ENCODE assay signal across 8 cellular contexts in the genomic region with DNA sequence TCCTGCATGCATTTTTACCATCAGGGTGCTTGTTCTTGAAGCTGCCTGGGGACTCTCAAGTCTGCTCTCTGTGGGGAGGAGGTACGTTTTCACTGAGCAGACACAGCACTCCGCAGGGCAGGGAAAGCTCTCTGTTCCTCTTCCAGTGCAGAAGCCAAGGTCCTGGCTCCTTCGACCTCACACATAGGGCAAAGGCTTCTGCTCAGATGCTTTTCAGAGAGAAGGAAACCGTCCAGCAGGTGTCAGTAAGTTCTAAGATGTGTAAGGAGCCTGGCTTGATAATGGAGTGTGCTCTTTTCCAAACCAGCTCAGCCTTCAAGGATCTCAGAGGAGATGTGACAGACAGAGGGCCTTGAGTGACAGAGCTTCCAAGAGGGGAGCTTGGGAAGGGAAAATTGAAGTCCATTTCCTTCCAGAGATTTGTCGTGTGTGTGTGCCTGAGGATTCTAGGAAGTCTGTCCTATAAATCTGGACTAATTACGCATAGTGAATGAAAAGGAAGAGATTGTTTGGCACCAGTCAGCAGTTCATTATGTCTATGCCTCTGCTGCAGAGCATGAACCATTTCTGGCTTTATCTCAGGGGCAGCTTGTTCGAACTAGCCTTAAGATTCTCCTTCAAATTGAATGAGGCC.
DNase-seq lines count a peak whose midpoint lies in the region; ATAC-seq, FAIRE-seq and TF ChIP-seq lines count a peak whose summit lies in the region.

No MANE protein-coding gene starts in this region.

- no peaks in the 10 kb centered on the region for H3K9me3 ChIP-seq in HepG2 (ENCODE audit: low read length)

- H3K27me3 Mint-ChIP-seq in activated CD4-positive, alpha-beta memory T cell treated with anti-CD3 and anti-CD28 coated beads, Interleukin-2, amount 10 ng/mL, durations not matched to agents 7 days and 5 days, result peaks cover 18% of the 10 kb centered on the region

- CTCF ChIA-PET in HepG2 (lab: Yijun Ruan, JAX; ENCODE audit: low intra/inter-chr PET ratio, low total read pairs), result interaction anchor here (1.2 to 1.6 kb wide), 3 partner anchors 10 to 720 kb away, joined by 4 to 7 read pairs (median 6); no protein-coding TSS in a partner anchor
- CTCF ChIA-PET in activated CD4-positive, alpha-beta memory T cell treated with anti-CD3 and anti-CD28 coated beads, Interleukin-2, amount 10 ng/mL, durations not matched to agents 7 days and 5 days (lab: Charles Lee), result interaction anchor here (0.9 to 5.1 kb wide), 6 partner anchors 11 to 720 kb away, joined by 3 to 38 read pairs (median 8); no protein-coding TSS in a partner anchor

- TF ChIP-seq CTCF in GM12875 (IDR thresholded peaks at IDR 0.05; ENCODE audit: borderline replicate concordance, insufficient read depth, low read depth, low read length) (peak; percentile 28; the same call in 1 of the 2 replicates), bronchial epithelial cell (IDR thresholded peaks at IDR 0.05; ENCODE audit: insufficient read depth, low read length, severe bottlenecking) (peak; percentile 70), HepG2 (CRISPR knock-in tag; IDR thresholded peaks at IDR 0.05) (peak; percentile 89)

- FAIRE-seq in bronchial epithelial cell (lab: Jason Lieb, UNC), result peak; percentile 18
- FAIRE-seq in HepG2 (lab: Jason Lieb, UNC), result peak; percentile 85

- H3K27me3 ChIP-seq in bronchial epithelial cell (ENCODE audit: control insufficient read depth, insufficient read depth, low read length) (no peaks in the 10 kb centered on the region), HepG2 (ENCODE audit: control insufficient read depth in 1 of 2, insufficient read depth in 2 of 2, low read length in 2 of 2) (peaks cover 0 to 17% of the 10 kb centered on the region in 2 experiments; a peak in 2 of 5 replicates)

- in situ Hi-C loops in HepG2 (cut with HindIII; ENCODE audit: extremely low pct_ligation_motif_present, low pct_unique_long_range_greater_than_20kb), result loop anchor here (5.0 kb wide), 1 partner anchor 713 kb away; no protein-coding TSS in a partner anchor

- H3K36me3 ChIP-seq in bronchial epithelial cell (ENCODE audit: control insufficient read depth, insufficient read depth, low read length) (no peaks in the 10 kb centered on the region), HepG2 (replicated peaks in 1 of 2; ENCODE audit: control insufficient read depth in 1 of 2, insufficient read depth in 2 of 2, low read length in 2 of 2) (no peaks in the 10 kb centered on the region)

- no peaks in the 10 kb centered on the region for H4K20me1 ChIP-seq in HepG2 (ENCODE audit: insufficient read depth, low read length)

- intact Hi-C loops in HepG2 (cut with micrococcal nuclease; ENCODE audit: unreplicated experiment), result loop anchor here (1.0 to 5.0 kb wide), 4 partner anchors 138 to 720 kb away; a partner anchor contains a TSS

- no peaks in the 10 kb centered on the region for H3K4me1 Mint-ChIP-seq in activated CD4-positive, alpha-beta memory T cell treated with anti-CD3 and anti-CD28 coated beads, Interleukin-2, amount 10 ng/mL, durations not matched to agents 7 days and 5 days

- 18% methylated on average over 7 of the region's 7 CpGs for WGBS in HepG2 (ENCODE audit: low lambda C conversion rate)

- no peaks in the 10 kb centered on the region for H3K4me1 ChIP-seq in HepG2 (ENCODE audit: insufficient read depth, low read length)

- H3K4me3 Mint-ChIP-seq in activated CD4-positive, alpha-beta memory T cell treated with anti-CD3 and anti-CD28 coated beads, Interleukin-2, amount 10 ng/mL, durations not matched to agents 7 days and 5 days, result no peak overlapping the region

- no peak overlapping the region for H3K27ac ChIP-seq in HepG2 (ENCODE audit: extremely low read length, insufficient read depth, low read length)

- no peaks in the 10 kb centered on the region for H3K79me2 ChIP-seq in HepG2 (ENCODE audit: insufficient read depth, low read length)

- H3K4me3 ChIP-seq in GM12875 (ENCODE audit: low read depth, low read length) (no peak overlapping the region), bronchial epithelial cell (ENCODE audit: low read depth, low read length) (no peak overlapping the region), HepG2 (replicated peaks in 1 of 3; ENCODE audit: insufficient read depth in 1 of 3, low read depth in 2 of 3, low read length in 3 of 3) (no peak overlapping the region)

- H3K27ac Mint-ChIP-seq in activated CD4-positive, alpha-beta memory T cell treated with anti-CD3 and anti-CD28 coated beads, Interleukin-2, amount 10 ng/mL, durations not matched to agents 7 days and 5 days, result no peak overlapping the region

- H3K36me3 Mint-ChIP-seq in activated CD4-positive, alpha-beta memory T cell treated with anti-CD3 and anti-CD28 coated beads, Interleukin-2, amount 10 ng/mL, durations not matched to agents 7 days and 5 days (ENCODE audit: low read depth), result no peaks in the 10 kb centered on the region

- H2AFZ ChIP-seq in HepG2 (ENCODE audit: low read length), result no peak overlapping the region

- POLR2A ChIA-PET in HepG2 (lab: Yijun Ruan, JAX), result interaction anchor here (0.9 kb wide), 1 partner anchor 98 kb away, joined by 3 read pairs; no protein-coding TSS in a partner anchor
- POLR2A ChIA-PET in activated CD4-positive, alpha-beta memory T cell treated with anti-CD3 and anti-CD28 coated beads, Interleukin-2, amount 10 ng/mL, durations not matched to agents 7 days and 5 days (lab: Charles Lee), result no interaction called here

- DNase-seq in AG08396 (ENCODE audit: low spot score) (peak; percentile 27), NCI-H748 treated with DMSO at 0.1 percent for 48 hours (lab: John Stamatoyannopoulos, UW) (peak; percentile 48), bronchial epithelial cell (ENCODE audit: low read depth) (peak; percentile 70), HepG2 (ENCODE audit: low spot score) (peak; percentile 74)
- DNase-seq in activated CD4-positive, alpha-beta memory T cell treated with anti-CD3 and anti-CD28 coated beads, Interleukin-2, amount 10 ng/mL, durations not matched to agents 7 days and 5 days, result no peak
- DNase-seq in stimulated activated CD4-positive, alpha-beta T cell treated with anti-CD3 and anti-CD28 coated beads, Interleukin-1b, Interleukin-23, amount 100 ng/mL, for 48 hours, result no peak

- peak; percentile 70 for TF ChIP-seq RAD21 in HepG2 (CRISPR knock-in tag; IDR thresholded peaks at IDR 0.05)

- no peak overlapping the region for H3K4me2 ChIP-seq in HepG2 (ENCODE audit: low read depth, low read length)

- ATAC-seq in HG03571 (IDR thresholded peaks at IDR 0.05; ENCODE audit: unreplicated experiment) (peak; percentile 49), HepG2 (peak; percentile 96)

- TF ChIP-seq EP300 in HepG2 (IDR thresholded peaks at IDR 0.05; ENCODE audit: low read depth in 2 of 2, low read length in 2 of 2) (no peak), HepG2 (CRISPR knock-in tag; IDR thresholded peaks at IDR 0.05; ENCODE audit: borderline replicate concordance) (no peak)

- no peak overlapping the region for H3K9ac ChIP-seq in HepG2 (ENCODE audit: insufficient read depth, low read depth, low read length)

- no peak for TF ChIP-seq POLR2A in HepG2 (IDR thresholded peaks at IDR 0.05; ENCODE audit: insufficient read depth in 1 of 2, low read depth in 2 of 2, low read length in 2 of 2)

- no TSS peak for BruUV-seq in HepG2 (replicated peaks; lab: Mats Ljungman, UMichigan)

- no peaks in the 10 kb centered on the region for H3K9me3 Mint-ChIP-seq in activated CD4-positive, alpha-beta memory T cell treated with anti-CD3 and anti-CD28 coated beads, Interleukin-2, amount 10 ng/mL, durations not matched to agents 7 days and 5 days

TF ChIP-seq in HepG2, 621 proteins besides CTCF, POLR2A, EP300 and RAD21 (continues in another document):
- TF ChIP-seq YEATS2 (CRISPR knock-in tag; IDR thresholded peaks at IDR 0.05; ENCODE audit: borderline replicate concordance) (0 out of 2 replicates have a peak, but pooled peaks have one; percentile 10), ZFP1 (CRISPR knock-in tag; IDR thresholded peaks at IDR 0.05) (no peak), BORCS8-MEF2B (CRISPR knock-in tag; IDR thresholded peaks at IDR 0.05) (0 out of 2 replicates have a peak, but pooled peaks have one; percentile 29), MTA1 (CRISPR knock-in tag; IDR thresholded peaks at IDR 0.05; ENCODE audit: borderline replicate concordance) (no peak), ZC3H13 (CRISPR knock-in tag; IDR thresholded peaks at IDR 0.05) (no peak), KDM2A (CRISPR knock-in tag; IDR thresholded peaks at IDR 0.05; ENCODE audit: borderline replicate concordance, low read depth) (0 out of 2 replicates have a peak, but pooled peaks have one; percentile 18), ZNF501 (CRISPR knock-in tag; IDR thresholded peaks at IDR 0.05) (0 out of 2 replicates have a peak, but pooled peaks have one; percentile 29), MIXL1 (CRISPR knock-in tag; IDR thresholded peaks at IDR 0.05) (0 out of 2 replicates have a peak, but pooled peaks have one; percentile 12), STAG1 (CRISPR knock-in tag; IDR thresholded peaks at IDR 0.05) (peak; percentile 97), SALL1 (CRISPR knock-in tag; IDR thresholded peaks at IDR 0.05) (peak; percentile 43), ZNF331 (CRISPR knock-in tag; IDR thresholded peaks at IDR 0.05) (0 out of 2 replicates have a peak, but pooled peaks have one; percentile 9), ELF3 (CRISPR knock-in tag; IDR thresholded peaks at IDR 0.05) (peak; percentile 43; the same call in 1 of the 2 replicates)

Comparison
In these comparisons a context has a peak if more than half of its experiments do, and no peak if none do; other contexts are left out.
1. DNase-seq: peak in AG08396 (single experiment), NCI-H748 treated with DMSO at 0.1 percent for 48 hours (single experiment), bronchial epithelial cell (single experiment) and HepG2 (single experiment); none in activated CD4-positive, alpha-beta memory T cell treated with anti-CD3 and anti-CD28 coated beads, Interleukin-2, amount 10 ng/mL, durations not matched to agents 7 days and 5 days (single experiment) and stimulated activated CD4-positive, alpha-beta T cell treated with anti-CD3 and anti-CD28 coated beads, Interleukin-1b, Interleukin-23, amount 100 ng/mL, for 48 hours (single experiment).
2. CTCF ChIP-seq: peak in every context shown above with its lines; median percentile 89 in HepG2; 70 in bronchial epithelial cell; 28 in GM12875.